In genomic region chr9:115985657-115986056, GRCh38 we compare ENCODE assay signal across 23 cellular contexts.
"Had no signal": no experiment of that assay in that cellular context is flagged by ENCODE, and none has a peak within 500 bp of the region (broad histone marks: within the 10 kb centered on the region; RNA-seq: fewer than 3 reads in every experiment).

No MANE protein-coding gene starts in this region.

- H3K4me3 ChIP-seq: body of pancreas, breast epithelium, SJCRH30, SK-N-MC had no signal

- H3K27me3 ChIP-seq: body of pancreas, breast epithelium, SJCRH30 had no signal

- H3K9me3 ChIP-seq: body of pancreas, breast epithelium, SJCRH30 had no signal

- ATAC-seq: activated CD8-positive, alpha-beta T cell treated with anti-CD3 and anti-CD28 coated beads for 36 hours; body of pancreas; Panc1 had no signal

- H3K36me3 ChIP-seq: breast epithelium, SJCRH30 had no signal

- H3K27ac ChIP-seq: body of pancreas, breast epithelium, KMS-11, SJCRH30, SK-N-MC had no signal

- H3K4me2 ChIP-seq: KMS-11 had no signal

- DNase-seq: activated CD4-positive, alpha-beta T cell treated with anti-CD3 and anti-CD28 coated beads, Interleukin-2, amount 10 ng/mL, durations not matched to agents 24 days and 14 days; activated CD4-positive, alpha-beta T cell treated with anti-CD3 and anti-CD28 coated beads, Interleukin-2, amount 50 U/mL, for 4 hours; activated CD8-positive, alpha-beta T cell treated with anti-CD3 and anti-CD28 coated beads for 36 hours; activated effector memory CD4-positive, alpha-beta T cell treated with Interleukin-2 at 50 U/mL for 16 hours; activated naive CD4-positive, alpha-beta T cell treated with anti-CD3 and anti-CD28 coated beads, Interleukin-2, amount 10 ng/mL, durations not matched to agents 7 days and 5 days; activated naive CD8-positive, alpha-beta T cell treated with anti-CD3 and anti-CD28 coated beads for 36 hours; activated T-cell treated with anti-CD3 and anti-CD28 coated beads for 4 hours; activated T-cell treated with anti-CD3 and anti-CD28 coated beads, Interleukin-2, amount 50 U/mL, for 48 hours; body of pancreas; MM.1S; MV-4-11; NCI-H1092; NCI-H1436 treated with DMSO at 0.1 percent for 48 hours; NCI-H1694 treated with DMSO at 0.1 percent for 48 hours; NCI-H2029; NCI-H345; NCI-H524 treated with DMSO at 0.1 percent for 48 hours; SHP77; SJCRH30 had no signal

- H3K9ac ChIP-seq: KMS-11 had no signal

- H3K4me1 ChIP-seq: body of pancreas, breast epithelium, SJCRH30 had no signal
